Comparison of ENCODE assay signal across 1 cellular context in the genomic region with DNA sequence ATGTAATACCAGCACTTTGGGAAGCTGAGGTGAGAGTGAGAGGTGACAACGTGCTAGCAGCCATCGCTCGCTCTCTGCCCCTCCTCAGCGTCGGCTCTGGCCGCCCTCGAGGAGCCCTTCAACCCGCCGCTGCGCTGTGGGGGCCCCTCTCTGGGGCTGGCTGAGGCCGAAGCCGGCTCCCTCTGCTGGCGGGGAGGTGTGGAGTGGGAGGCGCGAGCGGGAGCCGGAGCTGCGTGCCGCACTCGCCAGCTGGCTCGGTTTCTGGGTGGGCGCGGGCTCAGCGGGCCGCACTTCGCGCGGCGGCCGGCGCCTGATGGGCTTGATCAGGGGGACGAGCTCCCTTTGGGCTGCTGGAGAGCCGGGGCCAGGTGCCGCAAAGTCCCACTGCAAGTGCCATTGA.
TF ChIP-seq lines count a peak whose summit lies in the region.

No MANE protein-coding gene starts in this region.

TF ChIP-seq in HepG2, 621 proteins besides CTCF, POLR2A, EP300 and RAD21 (continued from another document and continues in another):
- no peak for TF ChIP-seq PHF5A (CRISPR knock-in tag; IDR thresholded peaks at IDR 0.05; ENCODE audit: low read depth, unreplicated experiment)
- no peak for TF ChIP-seq PAWR (CRISPR knock-in tag; IDR thresholded peaks at IDR 0.05; ENCODE audit: borderline replicate concordance)
- TF ChIP-seq ATF1 (CRISPR knock-in tag; IDR thresholded peaks at IDR 0.05) = no peak
- no peak for TF ChIP-seq NFATC3 (CRISPR knock-in tag; IDR thresholded peaks at IDR 0.05)
- TF ChIP-seq, protein P1, sequence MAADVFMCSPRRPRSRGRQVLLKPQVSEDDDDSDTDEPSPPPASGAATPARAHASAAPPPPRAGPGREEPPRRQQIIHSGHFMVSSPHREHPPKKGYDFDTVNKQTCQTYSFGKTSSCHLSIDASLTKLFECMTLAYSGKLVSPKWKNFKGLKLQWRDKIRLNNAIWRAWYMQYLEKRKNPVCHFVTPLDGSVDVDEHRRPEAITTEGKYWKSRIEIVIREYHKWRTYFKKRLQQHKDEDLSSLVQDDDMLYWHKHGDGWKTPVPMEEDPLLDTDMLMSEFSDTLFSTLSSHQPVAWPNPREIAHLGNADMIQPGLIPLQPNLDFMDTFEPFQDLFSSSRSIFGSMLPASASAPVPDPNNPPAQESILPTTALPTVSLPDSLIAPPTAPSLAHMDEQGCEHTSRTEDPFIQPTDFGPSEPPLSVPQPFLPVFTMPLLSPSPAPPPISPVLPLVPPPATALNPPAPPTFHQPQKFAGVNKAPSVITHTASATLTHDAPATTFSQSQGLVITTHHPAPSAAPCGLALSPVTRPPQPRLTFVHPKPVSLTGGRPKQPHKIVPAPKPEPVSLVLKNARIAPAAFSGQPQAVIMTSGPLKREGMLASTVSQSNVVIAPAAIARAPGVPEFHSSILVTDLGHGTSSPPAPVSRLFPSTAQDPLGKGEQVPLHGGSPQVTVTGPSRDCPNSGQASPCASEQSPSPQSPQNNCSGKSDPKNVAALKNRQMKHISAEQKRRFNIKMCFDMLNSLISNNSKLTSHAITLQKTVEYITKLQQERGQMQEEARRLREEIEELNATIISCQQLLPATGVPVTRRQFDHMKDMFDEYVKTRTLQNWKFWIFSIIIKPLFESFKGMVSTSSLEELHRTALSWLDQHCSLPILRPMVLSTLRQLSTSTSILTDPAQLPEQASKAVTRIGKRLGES (CRISPR knock-in tag; IDR thresholded peaks at IDR 0.05; ENCODE audit: borderline replicate concordance) = no peak
- TF ChIP-seq, protein P2, sequence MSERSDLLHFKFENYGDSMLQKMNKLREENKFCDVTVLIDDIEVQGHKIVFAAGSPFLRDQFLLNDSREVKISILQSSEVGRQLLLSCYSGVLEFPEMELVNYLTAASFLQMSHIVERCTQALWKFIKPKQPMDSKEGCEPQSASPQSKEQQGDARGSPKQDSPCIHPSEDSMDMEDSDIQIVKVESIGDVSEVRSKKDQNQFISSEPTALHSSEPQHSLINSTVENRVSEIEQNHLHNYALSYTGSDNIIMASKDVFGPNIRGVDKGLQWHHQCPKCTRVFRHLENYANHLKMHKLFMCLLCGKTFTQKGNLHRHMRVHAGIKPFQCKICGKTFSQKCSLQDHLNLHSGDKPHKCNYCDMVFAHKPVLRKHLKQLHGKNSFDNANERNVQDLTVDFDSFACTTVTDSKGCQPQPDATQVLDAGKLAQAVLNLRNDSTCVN (CRISPR knock-in tag; IDR thresholded peaks at IDR 0.05; ENCODE audit: borderline replicate concordance) = no peak
- TF ChIP-seq KDM2A (CRISPR knock-in tag; IDR thresholded peaks at IDR 0.05; ENCODE audit: borderline replicate concordance, low read depth) = no peak; the same call in 1 of the 2 replicates
- TF ChIP-seq, protein P3, sequence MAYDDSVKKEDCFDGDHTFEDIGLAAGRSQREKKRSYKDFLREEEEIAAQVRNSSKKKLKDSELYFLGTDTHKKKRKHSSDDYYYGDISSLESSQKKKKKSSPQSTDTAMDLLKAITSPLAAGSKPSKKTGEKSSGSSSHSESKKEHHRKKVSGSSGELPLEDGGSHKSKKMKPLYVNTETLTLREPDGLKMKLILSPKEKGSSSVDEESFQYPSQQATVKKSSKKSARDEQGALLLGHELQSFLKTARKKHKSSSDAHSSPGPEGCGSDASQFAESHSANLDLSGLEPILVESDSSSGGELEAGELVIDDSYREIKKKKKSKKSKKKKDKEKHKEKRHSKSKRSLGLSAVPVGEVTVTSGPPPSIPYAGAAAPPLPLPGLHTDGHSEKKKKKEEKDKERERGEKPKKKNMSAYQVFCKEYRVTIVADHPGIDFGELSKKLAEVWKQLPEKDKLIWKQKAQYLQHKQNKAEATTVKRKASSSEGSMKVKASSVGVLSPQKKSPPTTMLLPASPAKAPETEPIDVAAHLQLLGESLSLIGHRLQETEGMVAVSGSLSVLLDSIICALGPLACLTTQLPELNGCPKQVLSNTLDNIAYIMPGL (CRISPR knock-in tag; IDR thresholded peaks at IDR 0.05; ENCODE audit: borderline replicate concordance in 1 of 2, low read depth in 1 of 2) = peak in 1 of 2 experiments; percentile 33; a peak in 1 of 4 replicates
- TF ChIP-seq MAZ (IDR thresholded peaks at IDR 0.05; ENCODE audit: borderline replicate concordance, low read depth, low read length) = peak; percentile 33; the same call in 1 of the 2 replicates
- TF ChIP-seq MAZ (CRISPR knock-in tag; IDR thresholded peaks at IDR 0.05; ENCODE audit: low read depth) = no peak
- no peak for TF ChIP-seq TCF7 (IDR thresholded peaks at IDR 0.05; ENCODE audit: low read depth)
- peak; percentile 64 for TF ChIP-seq ZNF687 (CRISPR knock-in tag; IDR thresholded peaks at IDR 0.05)
- TF ChIP-seq GABPB1 (CRISPR knock-in tag; IDR thresholded peaks at IDR 0.05) = peak; percentile 59; the same call in 1 of the 2 replicates
- TF ChIP-seq CBX1 (IDR thresholded peaks at IDR 0.05; ENCODE audit: low read depth) = peak; percentile 36
- no peak for TF ChIP-seq ZNF251 (CRISPR knock-in tag; IDR thresholded peaks at IDR 0.05)
- TF ChIP-seq ZNF317 (CRISPR knock-in tag; IDR thresholded peaks at IDR 0.05) = no peak
- TF ChIP-seq ZNF20 (CRISPR knock-in tag; IDR thresholded peaks at IDR 0.05) = no peak
- TF ChIP-seq ZNF780A (CRISPR knock-in tag; IDR thresholded peaks at IDR 0.05) = no peak
- TF ChIP-seq IKZF1 (IDR thresholded peaks at IDR 0.05) = no peak
- no peak for TF ChIP-seq NR0B2 (CRISPR knock-in tag; IDR thresholded peaks at IDR 0.05)
- no peak for TF ChIP-seq SATB2 (CRISPR knock-in tag; IDR thresholded peaks at IDR 0.05)
- TF ChIP-seq HMG20B (CRISPR knock-in tag; conservative IDR thresholded peaks at IDR 0.05) = no peak
- TF ChIP-seq, protein P4, sequence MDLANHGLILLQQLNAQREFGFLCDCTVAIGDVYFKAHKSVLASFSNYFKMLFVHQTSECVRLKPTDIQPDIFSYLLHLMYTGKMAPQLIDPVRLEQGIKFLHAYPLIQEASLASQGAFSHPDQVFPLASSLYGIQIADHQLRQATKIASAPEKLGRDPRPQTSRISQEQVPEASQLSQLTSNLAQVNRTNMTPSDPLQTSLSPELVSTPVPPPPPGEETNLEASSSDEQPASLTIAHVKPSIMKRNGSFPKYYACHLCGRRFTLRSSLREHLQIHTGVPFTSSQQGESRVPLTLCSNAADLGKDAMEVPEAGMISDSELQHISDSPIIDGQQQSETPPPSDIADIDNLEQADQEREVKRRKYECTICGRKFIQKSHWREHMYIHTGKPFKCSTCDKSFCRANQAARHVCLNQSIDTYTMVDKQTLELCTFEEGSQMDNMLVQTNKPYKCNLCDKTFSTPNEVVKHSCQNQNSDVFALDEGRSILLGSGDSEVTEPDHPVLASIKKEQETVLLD (CRISPR knock-in tag; IDR thresholded peaks at IDR 0.05; ENCODE audit: low read depth) = no peak
- no peak for TF ChIP-seq ZNF670 (CRISPR knock-in tag; IDR thresholded peaks at IDR 0.05; ENCODE audit: borderline replicate concordance)
- TF ChIP-seq MEIS1 (CRISPR knock-in tag; IDR thresholded peaks at IDR 0.05; ENCODE audit: borderline replicate concordance) = no peak
- TF ChIP-seq HOXA3 (CRISPR knock-in tag; IDR thresholded peaks at IDR 0.05) = peak; percentile 51
- TF ChIP-seq, protein P5, sequence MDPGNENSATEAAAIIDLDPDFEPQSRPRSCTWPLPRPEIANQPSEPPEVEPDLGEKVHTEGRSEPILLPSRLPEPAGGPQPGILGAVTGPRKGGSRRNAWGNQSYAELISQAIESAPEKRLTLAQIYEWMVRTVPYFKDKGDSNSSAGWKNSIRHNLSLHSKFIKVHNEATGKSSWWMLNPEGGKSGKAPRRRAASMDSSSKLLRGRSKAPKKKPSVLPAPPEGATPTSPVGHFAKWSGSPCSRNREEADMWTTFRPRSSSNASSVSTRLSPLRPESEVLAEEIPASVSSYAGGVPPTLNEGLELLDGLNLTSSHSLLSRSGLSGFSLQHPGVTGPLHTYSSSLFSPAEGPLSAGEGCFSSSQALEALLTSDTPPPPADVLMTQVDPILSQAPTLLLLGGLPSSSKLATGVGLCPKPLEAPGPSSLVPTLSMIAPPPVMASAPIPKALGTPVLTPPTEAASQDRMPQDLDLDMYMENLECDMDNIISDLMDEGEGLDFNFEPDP (CRISPR knock-in tag; conservative IDR thresholded peaks at IDR 0.05) = no peak
- peak; percentile 40 for TF ChIP-seq HNRNPLL (IDR thresholded peaks at IDR 0.05; ENCODE audit: low read depth, low read length, poor library complexity, severe bottlenecking)
- TF ChIP-seq MED1 (CRISPR knock-in tag; IDR thresholded peaks at IDR 0.05) = no peak
- no peak for TF ChIP-seq RAD51 (IDR thresholded peaks at IDR 0.05; ENCODE audit: borderline replicate concordance)
- peak; percentile 68; the same call in 1 of the 2 replicates for TF ChIP-seq ZMYM4 (CRISPR knock-in tag; IDR thresholded peaks at IDR 0.05)
- 0 out of 2 replicates have a peak, but pooled peaks have one; percentile 31 for TF ChIP-seq E2F1 (CRISPR knock-in tag; IDR thresholded peaks at IDR 0.05)
- no peak for TF ChIP-seq RARA (CRISPR knock-in tag; IDR thresholded peaks at IDR 0.05)
- TF ChIP-seq, protein P6, sequence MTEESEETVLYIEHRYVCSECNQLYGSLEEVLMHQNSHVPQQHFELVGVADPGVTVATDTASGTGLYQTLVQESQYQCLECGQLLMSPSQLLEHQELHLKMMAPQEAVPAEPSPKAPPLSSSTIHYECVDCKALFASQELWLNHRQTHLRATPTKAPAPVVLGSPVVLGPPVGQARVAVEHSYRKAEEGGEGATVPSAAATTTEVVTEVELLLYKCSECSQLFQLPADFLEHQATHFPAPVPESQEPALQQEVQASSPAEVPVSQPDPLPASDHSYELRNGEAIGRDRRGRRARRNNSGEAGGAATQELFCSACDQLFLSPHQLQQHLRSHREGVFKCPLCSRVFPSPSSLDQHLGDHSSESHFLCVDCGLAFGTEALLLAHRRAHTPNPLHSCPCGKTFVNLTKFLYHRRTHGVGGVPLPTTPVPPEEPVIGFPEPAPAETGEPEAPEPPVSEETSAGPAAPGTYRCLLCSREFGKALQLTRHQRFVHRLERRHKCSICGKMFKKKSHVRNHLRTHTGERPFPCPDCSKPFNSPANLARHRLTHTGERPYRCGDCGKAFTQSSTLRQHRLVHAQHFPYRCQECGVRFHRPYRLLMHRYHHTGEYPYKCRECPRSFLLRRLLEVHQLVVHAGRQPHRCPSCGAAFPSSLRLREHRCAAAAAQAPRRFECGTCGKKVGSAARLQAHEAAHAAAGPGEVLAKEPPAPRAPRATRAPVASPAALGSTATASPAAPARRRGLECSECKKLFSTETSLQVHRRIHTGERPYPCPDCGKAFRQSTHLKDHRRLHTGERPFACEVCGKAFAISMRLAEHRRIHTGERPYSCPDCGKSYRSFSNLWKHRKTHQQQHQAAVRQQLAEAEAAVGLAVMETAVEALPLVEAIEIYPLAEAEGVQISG (CRISPR knock-in tag; IDR thresholded peaks at IDR 0.05) = peak; percentile 97
- no peak for TF ChIP-seq ZNF3 (CRISPR knock-in tag; IDR thresholded peaks at IDR 0.05)
- TF ChIP-seq ZNF143 (CRISPR knock-in tag; IDR thresholded peaks at IDR 0.05) = no peak
